1 cellular context compared by ENCODE assay signal in the genomic region with DNA sequence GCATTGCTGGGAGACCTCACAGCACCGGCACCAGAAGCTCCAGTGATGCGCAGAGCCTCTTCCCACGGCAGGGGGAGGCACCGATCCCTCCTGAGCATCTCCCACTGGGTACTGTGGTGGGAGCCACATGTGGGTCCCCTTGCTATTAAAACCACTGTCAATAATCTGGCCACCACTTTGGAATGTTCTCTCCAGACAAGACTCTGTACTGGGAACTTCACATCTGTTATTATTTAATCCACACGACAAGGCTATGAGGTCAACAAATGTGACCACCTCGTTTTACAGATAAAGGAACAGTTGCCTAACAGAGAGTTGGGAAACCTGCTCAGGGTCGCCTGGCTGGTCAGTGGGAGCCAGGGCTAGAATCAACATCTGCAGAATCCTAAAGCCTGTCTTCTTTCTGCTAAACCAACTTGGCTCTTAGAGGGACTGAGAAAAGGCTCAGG.
TF ChIP-seq lines count a peak whose summit lies in the region.

No MANE protein-coding gene starts in this region.

TF ChIP-seq in liver, 16 proteins besides CTCF, POLR2A, EP300 and RAD21 (continued from another document):
- TF ChIP-seq GABPA (IDR thresholded peaks at IDR 0.05 in 1 of 2, conservative IDR thresholded peaks at IDR 0.05 in 1 of 2), result peak in 1 of 2 donors; percentile 35
- TF ChIP-seq HNF4A (conservative IDR thresholded peaks at IDR 0.05), result peak; percentile 84 to 93
- TF ChIP-seq SP1 (IDR thresholded peaks at IDR 0.05), result peak; percentile 86
- no peak for TF ChIP-seq TAF1 (conservative IDR thresholded peaks at IDR 0.05)
- TF ChIP-seq JUND (IDR thresholded peaks at IDR 0.05), result peak; percentile 91 to 96
